23 cellular contexts compared by ENCODE assay signal in the genomic region with DNA sequence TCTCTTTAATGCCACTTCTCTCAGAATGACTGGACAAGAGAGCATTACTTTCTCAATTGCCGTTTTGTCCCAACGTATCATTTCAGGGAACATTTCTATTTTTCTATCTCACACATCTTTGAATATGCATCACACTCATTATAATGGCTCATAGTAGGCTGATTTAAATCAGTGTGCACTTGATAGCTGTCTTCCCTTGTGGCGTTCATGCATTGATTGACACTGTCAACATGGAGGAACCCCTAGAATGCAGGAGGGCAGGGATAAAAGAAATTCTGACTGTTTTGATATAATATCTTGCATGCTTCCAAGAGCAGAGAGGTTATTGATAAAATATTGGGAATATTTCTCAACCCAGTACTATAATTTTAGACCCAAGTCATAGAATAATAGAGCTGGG.
"Had no signal": no experiment of that assay in that cellular context is flagged by ENCODE, and none has a peak within 500 bp of the region (broad histone marks: within the 10 kb centered on the region; RNA-seq: fewer than 3 reads in every experiment).

No MANE protein-coding gene starts in this region.

- H3K36me3 ChIP-seq: colonic mucosa, esophagus muscularis mucosa, esophagus squamous epithelium, gastrocnemius medialis, gastroesophageal sphincter, heart left ventricle, heart right ventricle had no signal

- H3K27me3 ChIP-seq: colonic mucosa, dorsolateral prefrontal cortex, esophagus muscularis mucosa, esophagus squamous epithelium, foreskin keratinocyte, gastrocnemius medialis, gastroesophageal sphincter, heart left ventricle, heart right ventricle had no signal

- H3K27ac ChIP-seq: colonic mucosa, coronary artery, dorsolateral prefrontal cortex, epithelial cell of prostate, esophagus muscularis mucosa, esophagus squamous epithelium, foreskin keratinocyte, gastrocnemius medialis, gastroesophageal sphincter, heart left ventricle, heart right ventricle had no signal

- H3K9me3 ChIP-seq: colonic mucosa, esophagus muscularis mucosa, esophagus squamous epithelium, gastrocnemius medialis, gastroesophageal sphincter, heart left ventricle had no signal

- H3K4me3 ChIP-seq: colonic mucosa, coronary artery, dorsolateral prefrontal cortex, esophagus muscularis mucosa, esophagus squamous epithelium, gastrocnemius medialis, gastroesophageal sphincter, heart left ventricle, heart right ventricle had no signal

- DNase-seq: colonic mucosa; cortex of kidney; dermis blood vessel endothelial cell; dorsolateral prefrontal cortex; effector CD4-positive, alpha-beta T cell; effector CD8-positive, alpha-beta T cell; effector memory CD4-positive, alpha-beta T cell; effector memory CD8-positive, alpha-beta T cell; endodermal cell; erythroblast; esophagus squamous epithelium; foreskin fibroblast; foreskin keratinocyte; foreskin melanocyte; gastrocnemius medialis; glutamatergic neuron; head of caudate nucleus; heart left ventricle; heart right ventricle had no signal
